ENCODE assay signal across 14 cellular contexts in genomic region chr17:28773736-28774135, GRCh38. TPM values are rescaled to one million over a fixed set of nuclear protein-coding genes. Genes with fewer than 3 reads are reported as not detected.
"Had no signal": no experiment of that assay in that cellular context is flagged by ENCODE, and none has a peak within 500 bp of the region (broad histone marks: within the 10 kb centered on the region; RNA-seq: fewer than 3 reads in every experiment).

No MANE protein-coding gene starts in this region.

- H3K4me1 ChIP-seq: ascending aorta, parathyroid adenoma had no signal

- H3K9me3 Mint-ChIP-seq: activated naive CD8-positive, alpha-beta T cell treated with anti-CD3 and anti-CD28 coated beads, Interleukin-2, amount 10 ng/mL, durations not matched to agents 7 days and 5 days; effector memory CD8-positive, alpha-beta T cell had no signal

- H3K9me3 ChIP-seq: ascending aorta, gastroesophageal sphincter, upper lobe of right lung had no signal

- H3K4me3 ChIP-seq: ascending aorta, gastroesophageal sphincter, skin epidermis, upper lobe of right lung had no signal

- ATAC-seq: effector memory CD8-positive, alpha-beta T cell; gastroesophageal sphincter; left ventricle myocardium superior; upper lobe of right lung had no signal

- H3K9ac ChIP-seq: parathyroid adenoma had no signal

- DNase-seq: activated effector memory CD4-positive, alpha-beta T cell treated with Interleukin-2 at 50 U/mL for 16 hours; activated naive CD8-positive, alpha-beta T cell treated with anti-CD3 and anti-CD28 coated beads, Interleukin-2, amount 10 ng/mL, durations not matched to agents 7 days and 5 days; activated T-cell treated with anti-CD3 and anti-CD28 coated beads for 4 hours; effector memory CD8-positive, alpha-beta T cell; left ventricle myocardium superior; mesendoderm; T1000; upper lobe of right lung had no signal

- H3K27me3 Mint-ChIP-seq: activated naive CD8-positive, alpha-beta T cell treated with anti-CD3 and anti-CD28 coated beads, Interleukin-2, amount 10 ng/mL, durations not matched to agents 7 days and 5 days; effector memory CD8-positive, alpha-beta T cell had no signal

- H3K27ac ChIP-seq: ascending aorta, epithelial cell of prostate, gastroesophageal sphincter, parathyroid adenoma, skin epidermis, upper lobe of right lung had no signal

- H2AFZ ChIP-seq: parathyroid adenoma had no signal

- H3K27me3 ChIP-seq: ascending aorta, gastroesophageal sphincter, upper lobe of right lung had no signal

- FAIRE-seq: keratinocyte had no signal

- H3K4me3 Mint-ChIP-seq: activated naive CD8-positive, alpha-beta T cell treated with anti-CD3 and anti-CD28 coated beads, Interleukin-2, amount 10 ng/mL, durations not matched to agents 7 days and 5 days; effector memory CD8-positive, alpha-beta T cell had no signal

- H3K27ac Mint-ChIP-seq: activated naive CD8-positive, alpha-beta T cell treated with anti-CD3 and anti-CD28 coated beads, Interleukin-2, amount 10 ng/mL, durations not matched to agents 7 days and 5 days had no signal

RNA-seq across cellular contexts. Expression of gene TLCD1, which starts 47.7 kb away (rescaled TPM):
- total RNA-seq: ascending aorta had no signal
